In genomic region chr10:33661580-33662269, GRCh38 we compare ENCODE assay signal across 1 cellular context.
TF ChIP-seq lines count a peak whose summit lies in the region.

No MANE protein-coding gene starts in this region.

TF ChIP-seq in HepG2, 621 proteins besides CTCF, POLR2A, EP300 and RAD21 (continued from another document and continues in another):
- no peak for TF ChIP-seq PRDM15 (CRISPR knock-in tag; IDR thresholded peaks at IDR 0.05)
- TF ChIP-seq ZNF30 (CRISPR knock-in tag; IDR thresholded peaks at IDR 0.05) = no peak
- TF ChIP-seq, protein P1, sequence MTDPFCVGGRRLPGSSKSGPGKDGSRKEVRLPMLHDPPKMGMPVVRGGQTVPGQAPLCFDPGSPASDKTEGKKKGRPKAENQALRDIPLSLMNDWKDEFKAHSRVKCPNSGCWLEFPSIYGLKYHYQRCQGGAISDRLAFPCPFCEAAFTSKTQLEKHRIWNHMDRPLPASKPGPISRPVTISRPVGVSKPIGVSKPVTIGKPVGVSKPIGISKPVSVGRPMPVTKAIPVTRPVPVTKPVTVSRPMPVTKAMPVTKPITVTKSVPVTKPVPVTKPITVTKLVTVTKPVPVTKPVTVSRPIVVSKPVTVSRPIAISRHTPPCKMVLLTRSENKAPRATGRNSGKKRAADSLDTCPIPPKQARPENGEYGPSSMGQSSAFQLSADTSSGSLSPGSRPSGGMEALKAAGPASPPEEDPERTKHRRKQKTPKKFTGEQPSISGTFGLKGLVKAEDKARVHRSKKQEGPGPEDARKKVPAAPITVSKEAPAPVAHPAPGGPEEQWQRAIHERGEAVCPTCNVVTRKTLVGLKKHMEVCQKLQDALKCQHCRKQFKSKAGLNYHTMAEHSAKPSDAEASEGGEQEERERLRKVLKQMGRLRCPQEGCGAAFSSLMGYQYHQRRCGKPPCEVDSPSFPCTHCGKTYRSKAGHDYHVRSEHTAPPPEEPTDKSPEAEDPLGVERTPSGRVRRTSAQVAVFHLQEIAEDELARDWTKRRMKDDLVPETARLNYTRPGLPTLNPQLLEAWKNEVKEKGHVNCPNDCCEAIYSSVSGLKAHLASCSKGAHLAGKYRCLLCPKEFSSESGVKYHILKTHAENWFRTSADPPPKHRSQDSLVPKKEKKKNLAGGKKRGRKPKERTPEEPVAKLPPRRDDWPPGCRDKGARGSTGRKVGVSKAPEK (CRISPR knock-in tag; IDR thresholded peaks at IDR 0.05; ENCODE audit: borderline replicate concordance) = no peak
- no peak for TF ChIP-seq ZNF557 (CRISPR knock-in tag; IDR thresholded peaks at IDR 0.05)
- no peak for TF ChIP-seq TCF12 (IDR thresholded peaks at IDR 0.05)
- TF ChIP-seq TCF12 (CRISPR knock-in tag; IDR thresholded peaks at IDR 0.05) = no peak
- no peak for TF ChIP-seq MXD4 (CRISPR knock-in tag; IDR thresholded peaks at IDR 0.05)
- TF ChIP-seq CHCHD3 (CRISPR knock-in tag; IDR thresholded peaks at IDR 0.05) = no peak
- TF ChIP-seq DR1 (CRISPR knock-in tag; IDR thresholded peaks at IDR 0.05) = no peak
- no peak for TF ChIP-seq WIZ (CRISPR knock-in tag; IDR thresholded peaks at IDR 0.05)
- TF ChIP-seq, protein P2, sequence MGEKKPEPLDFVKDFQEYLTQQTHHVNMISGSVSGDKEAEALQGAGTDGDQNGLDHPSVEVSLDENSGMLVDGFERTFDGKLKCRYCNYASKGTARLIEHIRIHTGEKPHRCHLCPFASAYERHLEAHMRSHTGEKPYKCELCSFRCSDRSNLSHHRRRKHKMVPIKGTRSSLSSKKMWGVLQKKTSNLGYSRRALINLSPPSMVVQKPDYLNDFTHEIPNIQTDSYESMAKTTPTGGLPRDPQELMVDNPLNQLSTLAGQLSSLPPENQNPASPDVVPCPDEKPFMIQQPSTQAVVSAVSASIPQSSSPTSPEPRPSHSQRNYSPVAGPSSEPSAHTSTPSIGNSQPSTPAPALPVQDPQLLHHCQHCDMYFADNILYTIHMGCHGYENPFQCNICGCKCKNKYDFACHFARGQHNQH (CRISPR knock-in tag; IDR thresholded peaks at IDR 0.05) = peak; percentile 65; the same call in 1 of the 2 replicates
- no peak for TF ChIP-seq ZNF589 (CRISPR knock-in tag; conservative IDR thresholded peaks at IDR 0.05)
- TF ChIP-seq, protein P3, sequence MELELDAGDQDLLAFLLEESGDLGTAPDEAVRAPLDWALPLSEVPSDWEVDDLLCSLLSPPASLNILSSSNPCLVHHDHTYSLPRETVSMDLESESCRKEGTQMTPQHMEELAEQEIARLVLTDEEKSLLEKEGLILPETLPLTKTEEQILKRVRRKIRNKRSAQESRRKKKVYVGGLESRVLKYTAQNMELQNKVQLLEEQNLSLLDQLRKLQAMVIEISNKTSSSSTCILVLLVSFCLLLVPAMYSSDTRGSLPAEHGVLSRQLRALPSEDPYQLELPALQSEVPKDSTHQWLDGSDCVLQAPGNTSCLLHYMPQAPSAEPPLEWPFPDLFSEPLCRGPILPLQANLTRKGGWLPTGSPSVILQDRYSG (CRISPR knock-in tag; IDR thresholded peaks at IDR 0.05) = no peak
- no peak for TF ChIP-seq PAX8 (CRISPR knock-in tag; IDR thresholded peaks at IDR 0.05; ENCODE audit: borderline replicate concordance)
- no peak for TF ChIP-seq ZNF101 (CRISPR knock-in tag; IDR thresholded peaks at IDR 0.05; ENCODE audit: borderline replicate concordance, low read depth)
- no peak for TF ChIP-seq SMARCE1 (IDR thresholded peaks at IDR 0.05; ENCODE audit: borderline replicate concordance)
- TF ChIP-seq KMT2B (CRISPR knock-in tag; IDR thresholded peaks at IDR 0.05) = no peak
- no peak for TF ChIP-seq ZFP82 (CRISPR knock-in tag; IDR thresholded peaks at IDR 0.05; ENCODE audit: borderline replicate concordance)
- no peak for TF ChIP-seq KLF13 (CRISPR knock-in tag; IDR thresholded peaks at IDR 0.05)
- TF ChIP-seq ZNF343 (CRISPR knock-in tag; IDR thresholded peaks at IDR 0.05) = no peak
- TF ChIP-seq ZNF737 (CRISPR knock-in tag; IDR thresholded peaks at IDR 0.05; ENCODE audit: borderline replicate concordance) = no peak
- TF ChIP-seq CBX5 (CRISPR knock-in tag; IDR thresholded peaks at IDR 0.05; ENCODE audit: borderline replicate concordance) = no peak
- TF ChIP-seq MAZ (IDR thresholded peaks at IDR 0.05; ENCODE audit: borderline replicate concordance, low read depth, low read length) = 0 out of 2 replicates have a peak, but pooled peaks have one; percentile 20
- no peak for TF ChIP-seq MAZ (CRISPR knock-in tag; IDR thresholded peaks at IDR 0.05; ENCODE audit: low read depth)
- TF ChIP-seq DNMT1 (CRISPR knock-in tag; IDR thresholded peaks at IDR 0.05) = no peak
- TF ChIP-seq MEIS1 (CRISPR knock-in tag; IDR thresholded peaks at IDR 0.05; ENCODE audit: borderline replicate concordance) = no peak
- no peak for TF ChIP-seq ZNF777 (CRISPR knock-in tag; IDR thresholded peaks at IDR 0.05)
- TF ChIP-seq GMEB2 (CRISPR knock-in tag; IDR thresholded peaks at IDR 0.05; ENCODE audit: low read depth) = no peak
- no peak for TF ChIP-seq NRL (CRISPR knock-in tag; IDR thresholded peaks at IDR 0.05; ENCODE audit: borderline replicate concordance)
- no peak for TF ChIP-seq ZNF460 (CRISPR knock-in tag; IDR thresholded peaks at IDR 0.05; ENCODE audit: borderline replicate concordance)
- no peak for TF ChIP-seq ZNF350 (CRISPR knock-in tag; IDR thresholded peaks at IDR 0.05; ENCODE audit: borderline replicate concordance, low read depth)
- no peak for TF ChIP-seq MIER3 (CRISPR knock-in tag; IDR thresholded peaks at IDR 0.05; ENCODE audit: borderline replicate concordance)
- no peak for TF ChIP-seq ATF7 (IDR thresholded peaks at IDR 0.05)
- TF ChIP-seq ATF7 (CRISPR knock-in tag; IDR thresholded peaks at IDR 0.05) = no peak
- no peak for TF ChIP-seq ZNF274 (CRISPR knock-in tag; IDR thresholded peaks at IDR 0.05)
- TF ChIP-seq, protein P4, sequence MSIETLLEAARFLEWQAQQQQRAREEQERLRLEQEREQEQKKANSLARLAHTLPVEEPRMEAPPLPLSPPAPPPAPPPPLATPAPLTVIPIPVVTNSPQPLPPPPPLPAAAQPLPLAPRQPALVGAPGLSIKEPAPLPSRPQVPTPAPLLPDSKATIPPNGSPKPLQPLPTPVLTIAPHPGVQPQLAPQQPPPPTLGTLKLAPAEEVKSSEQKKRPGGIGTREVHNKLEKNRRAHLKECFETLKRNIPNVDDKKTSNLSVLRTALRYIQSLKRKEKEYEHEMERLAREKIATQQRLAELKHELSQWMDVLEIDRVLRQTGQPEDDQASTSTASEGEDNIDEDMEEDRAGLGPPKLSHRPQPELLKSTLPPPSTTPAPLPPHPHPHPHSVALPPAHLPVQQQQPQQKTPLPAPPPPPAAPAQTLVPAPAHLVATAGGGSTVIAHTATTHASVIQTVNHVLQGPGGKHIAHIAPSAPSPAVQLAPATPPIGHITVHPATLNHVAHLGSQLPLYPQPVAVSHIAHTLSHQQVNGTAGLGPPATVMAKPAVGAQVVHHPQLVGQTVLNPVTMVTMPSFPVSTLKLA (IDR thresholded peaks at IDR 0.05) = no peak
- TF ChIP-seq ZNF616 (CRISPR knock-in tag; IDR thresholded peaks at IDR 0.05; ENCODE audit: low read depth) = no peak
- TF ChIP-seq GATAD2A (CRISPR knock-in tag; IDR thresholded peaks at IDR 0.05) = peak; percentile 51; the same call in 1 of the 2 replicates
- TF ChIP-seq, protein P5, sequence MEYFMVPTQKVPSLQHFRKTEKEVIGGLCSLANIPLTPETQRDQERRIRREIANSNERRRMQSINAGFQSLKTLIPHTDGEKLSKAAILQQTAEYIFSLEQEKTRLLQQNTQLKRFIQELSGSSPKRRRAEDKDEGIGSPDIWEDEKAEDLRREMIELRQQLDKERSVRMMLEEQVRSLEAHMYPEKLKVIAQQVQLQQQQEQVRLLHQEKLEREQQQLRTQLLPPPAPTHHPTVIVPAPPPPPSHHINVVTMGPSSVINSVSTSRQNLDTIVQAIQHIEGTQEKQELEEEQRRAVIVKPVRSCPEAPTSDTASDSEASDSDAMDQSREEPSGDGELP (IDR thresholded peaks at IDR 0.05; ENCODE audit: borderline replicate concordance, low read depth) = no peak
- TF ChIP-seq RORA (CRISPR knock-in tag; IDR thresholded peaks at IDR 0.05) = no peak
- no peak for TF ChIP-seq ZNF83 (CRISPR knock-in tag; IDR thresholded peaks at IDR 0.05; ENCODE audit: borderline replicate concordance)
- TF ChIP-seq ZFP41 (CRISPR knock-in tag; IDR thresholded peaks at IDR 0.05; ENCODE audit: borderline replicate concordance) = no peak
- TF ChIP-seq RNF2 (conservative IDR thresholded peaks at IDR 0.05; ENCODE audit: low read depth) = no peak
- TF ChIP-seq MEIS2 (CRISPR knock-in tag; IDR thresholded peaks at IDR 0.05) = no peak
- TF ChIP-seq TSC22D2 (CRISPR knock-in tag; IDR thresholded peaks at IDR 0.05; ENCODE audit: borderline replicate concordance) = no peak
- TF ChIP-seq ZNF207 (IDR thresholded peaks at IDR 0.05; ENCODE audit: borderline replicate concordance) = no peak
- TF ChIP-seq, protein P6, sequence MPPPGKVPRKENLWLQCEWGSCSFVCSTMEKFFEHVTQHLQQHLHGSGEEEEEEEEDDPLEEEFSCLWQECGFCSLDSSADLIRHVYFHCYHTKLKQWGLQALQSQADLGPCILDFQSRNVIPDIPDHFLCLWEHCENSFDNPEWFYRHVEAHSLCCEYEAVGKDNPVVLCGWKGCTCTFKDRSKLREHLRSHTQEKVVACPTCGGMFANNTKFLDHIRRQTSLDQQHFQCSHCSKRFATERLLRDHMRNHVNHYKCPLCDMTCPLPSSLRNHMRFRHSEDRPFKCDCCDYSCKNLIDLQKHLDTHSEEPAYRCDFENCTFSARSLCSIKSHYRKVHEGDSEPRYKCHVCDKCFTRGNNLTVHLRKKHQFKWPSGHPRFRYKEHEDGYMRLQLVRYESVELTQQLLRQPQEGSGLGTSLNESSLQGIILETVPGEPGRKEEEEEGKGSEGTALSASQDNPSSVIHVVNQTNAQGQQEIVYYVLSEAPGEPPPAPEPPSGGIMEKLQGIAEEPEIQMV (CRISPR knock-in tag; IDR thresholded peaks at IDR 0.05; ENCODE audit: low read depth) = no peak
- no peak for TF ChIP-seq ZKSCAN1 (IDR thresholded peaks at IDR 0.05; ENCODE audit: low read length)
- TF ChIP-seq HDAC6 (IDR thresholded peaks at IDR 0.05; ENCODE audit: low read depth, low read length) = no peak
- TF ChIP-seq LCORL (IDR thresholded peaks at IDR 0.05) = no peak
- no peak; the same call in 1 of the 2 replicates for TF ChIP-seq LCORL (CRISPR knock-in tag; IDR thresholded peaks at IDR 0.05)
- no peak for TF ChIP-seq PLSCR1 (CRISPR knock-in tag; IDR thresholded peaks at IDR 0.05; ENCODE audit: borderline replicate concordance)
- TF ChIP-seq LRRFIP1 (CRISPR knock-in tag; conservative IDR thresholded peaks at IDR 0.05) = no peak
- TF ChIP-seq BHLHE40 (IDR thresholded peaks at IDR 0.05; ENCODE audit: low read length) = no peak
